1 cellular context compared by ENCODE assay signal in genomic region chr11:1243521-1243920, GRCh38. TPM values are rescaled to one million over a fixed set of nuclear protein-coding genes. Genes with fewer than 3 reads are reported as not detected.
"Had no signal": no experiment of that assay in that cellular context is flagged by ENCODE, and none has a peak within 500 bp of the region (broad histone marks: within the 10 kb centered on the region; RNA-seq: fewer than 3 reads in every experiment).

No MANE protein-coding gene starts in this region.

RNA-seq across cellular contexts. Expression of gene MUC5B, which starts 20.7 kb away (rescaled TPM):
- total RNA-seq: G401 had no signal
